ENCODE assay signal across 25 cellular contexts in the genomic region with DNA sequence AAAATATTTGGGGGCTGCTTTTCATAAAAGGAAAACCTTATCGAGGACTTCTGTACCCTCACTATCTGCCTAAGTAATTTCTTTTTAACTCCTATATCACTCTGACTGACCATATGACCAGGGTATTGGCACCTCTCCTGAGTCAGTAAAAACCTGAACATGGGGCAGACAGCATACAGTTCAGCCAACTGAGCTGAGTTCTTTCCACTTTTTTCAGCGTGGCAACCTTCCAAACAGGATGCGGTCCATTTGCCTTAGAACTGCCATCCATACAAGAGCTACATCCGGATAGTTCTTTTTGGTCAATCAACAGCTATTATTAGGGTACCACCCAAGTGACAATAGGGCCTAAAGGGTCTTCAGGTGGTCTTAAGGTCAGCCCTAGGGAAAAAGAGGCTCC.
"Had no signal": no experiment of that assay in that cellular context is flagged by ENCODE, and none has a peak within 500 bp of the region (broad histone marks: within the 10 kb centered on the region; RNA-seq: fewer than 3 reads in every experiment).

No MANE protein-coding gene starts in this region.

- H3K36me3 ChIP-seq: breast epithelium, left lung, suprapubic skin, transverse colon, vagina had no signal

- H3K27me3 ChIP-seq: breast epithelium, left lung, suprapubic skin, transverse colon, vagina had no signal

- ATAC-seq: left lung; naive thymus-derived CD4-positive, alpha-beta T cell; sciatic nerve; stimulated activated effector memory CD8-positive, alpha-beta T cell treated with anti-CD3 and anti-CD28 coated beads, Interleukin-12 subunit alpha, Interleukin-12 subunit beta, amount 100 ng/mL, for 72 hours; stimulated activated naive CD8-positive, alpha-beta T cell treated with anti-CD3 and anti-CD28 coated beads, Interleukin-15, amount 100 ng/mL, for 72 hours had no signal

- H3K27ac Mint-ChIP-seq: activated B cell treated with CpG ODN at 0.5 μM for 24 hours; activated naive CD4-positive, alpha-beta T cell treated with anti-CD3 and anti-CD28 coated beads for 36 hours; activated naive CD8-positive, alpha-beta T cell treated with anti-CD3 and anti-CD28 coated beads, Interleukin-2, amount 10 ng/mL, durations not matched to agents 7 days and 5 days; naive thymus-derived CD4-positive, alpha-beta T cell; stimulated activated effector memory CD8-positive, alpha-beta T cell treated with anti-CD3 and anti-CD28 coated beads, Interleukin-12 subunit alpha, Interleukin-12 subunit beta, amount 100 ng/mL, for 72 hours; stimulated activated naive CD8-positive, alpha-beta T cell treated with anti-CD3 and anti-CD28 coated beads, Interleukin-15, amount 100 ng/mL, for 72 hours; T-helper 2 cell treated with Interferon-gamma antibody and Interleukin-4, amounts not matched to agents 5 μg/mL and 100 μg/mL, for 36 hours had no signal

- H3K4me1 Mint-ChIP-seq: activated B cell treated with CpG ODN at 0.5 μM for 24 hours; activated naive CD8-positive, alpha-beta T cell treated with anti-CD3 and anti-CD28 coated beads, Interleukin-2, amount 10 ng/mL, durations not matched to agents 7 days and 5 days; central memory CD8-positive, alpha-beta T cell; naive thymus-derived CD4-positive, alpha-beta T cell; neural crest cell; stimulated activated effector memory CD8-positive, alpha-beta T cell treated with anti-CD3 and anti-CD28 coated beads, Interleukin-12 subunit alpha, Interleukin-12 subunit beta, amount 100 ng/mL, for 72 hours; stimulated activated naive CD8-positive, alpha-beta T cell treated with anti-CD3 and anti-CD28 coated beads, Interleukin-15, amount 100 ng/mL, for 72 hours had no signal

- H3K27ac ChIP-seq: breast epithelium, epithelial cell of prostate, left lung, suprapubic skin, transverse colon, vagina had no signal

- H3K4me3 ChIP-seq: breast epithelium, left lung, lung, suprapubic skin, transverse colon, vagina had no signal

- DNase-seq: activated B cell treated with CpG ODN at 0.5 μM for 24 hours; activated CD4-positive, alpha-beta T cell treated with anti-CD3 and anti-CD28 coated beads for 4 hours; activated CD4-positive, alpha-beta T cell treated with anti-CD3 and anti-CD28 coated beads, Interleukin-2, amount 50 U/mL, for 48 hours; activated effector memory CD4-positive, alpha-beta T cell treated with Interleukin-2 at 50 U/mL for 16 hours; activated naive CD4-positive, alpha-beta T cell treated with anti-CD3 and anti-CD28 coated beads for 36 hours; activated naive CD8-positive, alpha-beta T cell treated with anti-CD3 and anti-CD28 coated beads, Interleukin-2, amount 10 ng/mL, durations not matched to agents 7 days and 5 days; activated T-cell treated with anti-CD3 and anti-CD28 coated beads, Interleukin-2, amount 50 U/mL, for 48 hours; amniotic stem cell; left lung; naive thymus-derived CD4-positive, alpha-beta T cell; occipital lobe; small intestine; stimulated activated CD4-positive, alpha-beta T cell treated with anti-CD3 and anti-CD28 coated beads, Interleukin-2, amount 100 ng/mL, for 24 hours; stimulated activated naive CD8-positive, alpha-beta T cell treated with anti-CD3 and anti-CD28 coated beads, Interleukin-15, amount 100 ng/mL, for 72 hours; transverse colon had no signal

- H3K36me3 Mint-ChIP-seq: activated naive CD8-positive, alpha-beta T cell treated with anti-CD3 and anti-CD28 coated beads, Interleukin-2, amount 10 ng/mL, durations not matched to agents 7 days and 5 days; stimulated activated effector memory CD8-positive, alpha-beta T cell treated with anti-CD3 and anti-CD28 coated beads, Interleukin-12 subunit alpha, Interleukin-12 subunit beta, amount 100 ng/mL, for 72 hours had no signal

- H3K9me3 ChIP-seq: breast epithelium, suprapubic skin, transverse colon, vagina had no signal

- H3K4me3 Mint-ChIP-seq: activated B cell treated with CpG ODN at 0.5 μM for 24 hours; activated naive CD4-positive, alpha-beta T cell treated with anti-CD3 and anti-CD28 coated beads for 36 hours; activated naive CD8-positive, alpha-beta T cell treated with anti-CD3 and anti-CD28 coated beads, Interleukin-2, amount 10 ng/mL, durations not matched to agents 7 days and 5 days; central memory CD8-positive, alpha-beta T cell; naive thymus-derived CD4-positive, alpha-beta T cell; neural crest cell; stimulated activated effector memory CD8-positive, alpha-beta T cell treated with anti-CD3 and anti-CD28 coated beads, Interleukin-12 subunit alpha, Interleukin-12 subunit beta, amount 100 ng/mL, for 72 hours; stimulated activated naive CD8-positive, alpha-beta T cell treated with anti-CD3 and anti-CD28 coated beads, Interleukin-15, amount 100 ng/mL, for 72 hours; T-helper 2 cell treated with Interferon-gamma antibody and Interleukin-4, amounts not matched to agents 5 μg/mL and 100 μg/mL, for 36 hours had no signal

- H3K4me1 ChIP-seq: breast epithelium, left lung, suprapubic skin, transverse colon, vagina had no signal

- H3K9me3 Mint-ChIP-seq: activated naive CD4-positive, alpha-beta T cell treated with anti-CD3 and anti-CD28 coated beads for 36 hours; activated naive CD8-positive, alpha-beta T cell treated with anti-CD3 and anti-CD28 coated beads, Interleukin-2, amount 10 ng/mL, durations not matched to agents 7 days and 5 days; central memory CD8-positive, alpha-beta T cell; T-helper 2 cell treated with Interferon-gamma antibody and Interleukin-4, amounts not matched to agents 5 μg/mL and 100 μg/mL, for 36 hours had no signal
